Comparison of ENCODE assay signal across 8 cellular contexts in the genomic region with DNA sequence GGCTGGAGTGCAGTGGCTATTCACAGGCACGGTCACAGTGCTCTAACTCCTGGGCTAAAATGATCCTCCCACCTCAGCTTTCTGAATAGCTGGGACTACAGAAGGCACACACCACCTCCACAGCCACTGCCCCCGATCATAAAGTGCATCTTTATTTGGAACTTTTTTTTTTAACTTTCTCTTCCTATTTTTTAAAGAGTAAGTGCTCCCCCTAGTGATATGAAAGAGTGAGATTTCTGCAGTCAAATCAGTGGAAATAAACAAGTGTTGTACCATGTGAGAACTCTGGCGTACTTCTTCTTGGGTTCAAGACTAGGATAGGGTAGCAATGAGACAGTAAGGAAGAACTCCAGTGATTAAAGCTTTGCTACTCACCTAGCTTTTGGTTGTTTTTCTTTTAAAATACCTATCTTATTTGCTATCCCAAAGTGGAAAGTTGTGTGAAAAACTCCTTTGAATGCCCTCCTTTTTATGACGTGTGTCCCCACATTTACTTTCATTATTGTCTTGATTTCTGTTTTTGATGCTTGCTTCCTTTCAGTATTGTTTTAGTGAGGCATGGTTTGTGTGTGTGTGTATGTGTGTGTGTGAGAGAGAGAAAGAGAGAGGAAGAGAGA. TPM values are rescaled to one million over a fixed set of nuclear protein-coding genes. Genes with fewer than 3 reads are reported as not detected.
DNase-seq lines count a peak whose midpoint lies in the region; ATAC-seq and TF ChIP-seq lines count a peak whose summit lies in the region.

No MANE protein-coding gene starts in this region.

- H4K20me1 ChIP-seq in DND-41 (ENCODE audit: insufficient read depth, low read length), result no peaks in the 10 kb centered on the region

- H3K9me3 ChIP-seq in DND-41 (ENCODE audit: insufficient read depth, low read length, severe bottlenecking) (no peaks in the 10 kb centered on the region), SJCRH30 (replicated peaks) (no peaks in the 10 kb centered on the region)

- peak; percentile 76 for ATAC-seq in DND-41 (ENCODE audit: insufficient read depth, low read depth)
- ATAC-seq in GM19395 (IDR thresholded peaks at IDR 0.05; ENCODE audit: unreplicated experiment), result peak; percentile 66
- peak; percentile 89 for ATAC-seq in effector memory CD8-positive, alpha-beta T cell (replicated peaks)

- H3K9ac ChIP-seq in DND-41 (ENCODE audit: low read depth, low read length), result no peak overlapping the region; the same call in 1 of the 2 replicates

- H3K27ac Mint-ChIP-seq in effector memory CD8-positive, alpha-beta T cell, result peak overlapping the region; percentile 3 to 73
- no peak overlapping the region for H3K27ac Mint-ChIP-seq in mesothelial cell of epicardium

- peaks cover 4% of the 10 kb centered on the region for H3K36me3 Mint-ChIP-seq in effector memory CD8-positive, alpha-beta T cell (ENCODE audit: insufficient read depth)
- H3K36me3 Mint-ChIP-seq in mesothelial cell of epicardium, result no peaks in the 10 kb centered on the region

- H2AFZ ChIP-seq in DND-41 (ENCODE audit: low read depth, low read length), result peak overlapping the region; percentile 65

- H3K27ac ChIP-seq in DND-41 (ENCODE audit: low read length) (no peak overlapping the region), SJCRH30 (peak overlapping the region; percentile 48; the same call in 1 of the 2 replicates)

- H3K4me3 ChIP-seq in DND-41 (ENCODE audit: low read depth in 1 of 2, low read length in 2 of 2) (peak overlapping the region in 1 of 2 experiments; percentile 30; a peak in 1 of 4 replicates), SJCRH30 (no peak overlapping the region)

- H3K27me3 ChIP-seq in DND-41 (ENCODE audit: insufficient read depth, low read length, poor library complexity) (peaks cover 11% of the 10 kb centered on the region), SJCRH30 (no peaks in the 10 kb centered on the region)

- H3K27me3 Mint-ChIP-seq in effector memory CD8-positive, alpha-beta T cell, result peaks cover 23 to 35% of the 10 kb centered on the region in 2 donors
- peaks cover 60% of the 10 kb centered on the region for H3K27me3 Mint-ChIP-seq in mesothelial cell of epicardium (ENCODE audit: low read depth)

- TF ChIP-seq CTCF in DND-41 (IDR thresholded peaks at IDR 0.05; ENCODE audit: borderline replicate concordance, extremely low read depth, low read length, poor library complexity, severe bottlenecking), result peak; percentile 79
- peak; percentile 52 for TF ChIP-seq CTCF in mesothelial cell of epicardium (IDR thresholded peaks at IDR 0.05; ENCODE audit: unreplicated experiment)

- TF ChIP-seq EP300 in Ishikawa (IDR thresholded peaks at IDR 0.05; ENCODE audit: borderline replicate concordance), result no peak

- TF ChIP-seq RAD21 in Ishikawa (IDR thresholded peaks at IDR 0.05; ENCODE audit: low read depth), result peak; percentile 70

- H3K4me3 Mint-ChIP-seq in effector memory CD8-positive, alpha-beta T cell, result peak overlapping the region; percentile 37 to 44
- H3K4me3 Mint-ChIP-seq in mesothelial cell of epicardium, result no peak overlapping the region

- peak overlapping the region; percentile 54 for H3K4me2 ChIP-seq in DND-41 (ENCODE audit: insufficient read depth, low read length)

- H3K4me1 ChIP-seq in DND-41 (ENCODE audit: insufficient read depth, low read length), result peaks cover 8% of the 10 kb centered on the region
- H3K4me1 ChIP-seq in SJCRH30, result peaks cover 29% of the 10 kb centered on the region

- H3K79me2 ChIP-seq in DND-41 (ENCODE audit: insufficient read depth, low read length), result no peaks in the 10 kb centered on the region

- peaks cover 6 to 14% of the 10 kb centered on the region in 2 donors for H3K4me1 Mint-ChIP-seq in effector memory CD8-positive, alpha-beta T cell (ENCODE audit: low read depth in 2 of 2)
- peaks cover 5% of the 10 kb centered on the region for H3K4me1 Mint-ChIP-seq in mesothelial cell of epicardium

- H3K36me3 ChIP-seq in DND-41 (ENCODE audit: insufficient read depth, low read length) (no peaks in the 10 kb centered on the region), SJCRH30 (no peaks in the 10 kb centered on the region; the same call in none of the 2 replicates)

- no peaks in the 10 kb centered on the region for H3K9me3 Mint-ChIP-seq in effector memory CD8-positive, alpha-beta T cell
- H3K9me3 Mint-ChIP-seq in mesothelial cell of epicardium, result no peaks in the 10 kb centered on the region

- DNase-seq in DND-41, result no peak
- DNase-seq in SJCRH30, result peak; percentile 40 to 73
- DNase-seq in effector memory CD8-positive, alpha-beta T cell, result peak in 2 of 3 experiments; percentile 12 to 29
- DNase-seq in mesothelial cell of epicardium (ENCODE audit: low spot score in 2 of 2, unreplicated experiment in 2 of 2), result no peak
- no peak for DNase-seq in islet precursor cell
- DNase-seq in NCI-H128 (lab: John Stamatoyannopoulos, UW; ENCODE audit: unreplicated experiment), result no peak

TF ChIP-seq in Ishikawa, 13 proteins besides CTCF, POLR2A, EP300 and RAD21:
- no peak for TF ChIP-seq TAF1 (IDR thresholded peaks at IDR 0.05; ENCODE audit: low read depth)
- TF ChIP-seq NFIC (IDR thresholded peaks at IDR 0.05), result no peak

RNA-seq across cellular contexts. Expression of a gene that starts 6.6 kb away (rescaled TPM):
- total RNA-seq in SJCRH30 (2014; rRNA removed; shearing (Covaris generic)), result 35.5 and 47.1 TPM in 2 replicates
- total RNA-seq in mesothelial cell of epicardium, result 0.29 to 0.64 TPM (median 0.54 TPM) in 3 replicates

RNA-seq across cellular contexts. Expression of a gene that starts 51.4 kb away (rescaled TPM):
- 24.2 and 24.4 TPM in 2 replicates for total RNA-seq in SJCRH30 (2014; rRNA removed; shearing (Covaris generic))
- total RNA-seq in mesothelial cell of epicardium, result 28.5 to 36.2 TPM (median 35.8 TPM) in 3 replicates

Comparison
In these comparisons a context has a peak if more than half of its experiments do, and no peak if none do; other contexts are left out.
1. DNase-seq: peak in SJCRH30 (2 of 2) and effector memory CD8-positive, alpha-beta T cell (2 of 3); none in DND-41 (single experiment), mesothelial cell of epicardium (0 of 2), islet precursor cell (single experiment) and NCI-H128 (single experiment).
2. RNA of a gene that starts 6.6 kb away (total RNA-seq): 35.5 to 47.1 TPM in SJCRH30; 0.29 to 0.64 TPM in mesothelial cell of epicardium; every median in the first group is over 10 times any median in the second.
3. Peak in every context shown above with its lines, with median percentiles within 50 percentile points of each other: ATAC-seq.